27 cellular contexts compared by ENCODE assay signal in the genomic region with DNA sequence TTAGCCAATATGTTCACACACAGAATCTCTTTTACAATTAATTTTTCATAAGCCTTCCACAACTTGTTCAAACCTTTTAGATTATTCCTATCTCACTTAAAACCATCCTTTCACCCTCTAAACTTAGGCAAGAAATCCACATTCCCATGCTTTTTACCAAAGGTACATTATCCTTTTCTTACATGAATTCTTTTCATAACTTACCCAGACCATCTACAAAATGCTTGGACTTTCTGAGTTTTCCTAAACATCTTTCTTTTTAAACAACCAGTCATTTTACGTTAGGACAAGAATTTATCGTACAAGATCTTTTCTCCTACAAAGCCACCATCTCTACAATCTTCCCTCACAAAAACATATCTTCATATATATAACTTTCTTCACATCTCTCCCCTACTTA.
"Had no signal": no experiment of that assay in that cellular context is flagged by ENCODE, and none has a peak within 500 bp of the region (broad histone marks: within the 10 kb centered on the region; RNA-seq: fewer than 3 reads in every experiment).

No MANE protein-coding gene starts in this region.

- ATAC-seq: activated CD8-positive, alpha-beta memory T cell treated with anti-CD3 and anti-CD28 coated beads, Interleukin-2, amount 10 ng/mL, durations not matched to agents 7 days and 5 days; activated naive CD8-positive, alpha-beta T cell treated with anti-CD3 and anti-CD28 coated beads, Interleukin-2, amount 50 U/mL, for 24 hours; body of pancreas; T-helper 17 cell had no signal

- H3K4me2 ChIP-seq: PC-9 had no signal

- H3K27me3 ChIP-seq: ascending aorta, body of pancreas, MG63 had no signal

- H3K4me3 ChIP-seq: ascending aorta, body of pancreas, MG63, PC-9 had no signal

- H3K27ac ChIP-seq: ascending aorta, body of pancreas, PC-9 had no signal

- H3K4me1 ChIP-seq: ascending aorta, body of pancreas had no signal

- FAIRE-seq: bronchial epithelial cell, TTC549 had no signal

- H3K9me3 ChIP-seq: ascending aorta, body of pancreas had no signal

- H2AFZ ChIP-seq: PC-9 had no signal

- DNase-seq: activated B cell treated with CpG ODN at 0.5 μM for 24 hours; activated CD4-positive, alpha-beta T cell treated with anti-CD3 and anti-CD28 coated beads for 1 hour; activated CD4-positive, alpha-beta T cell treated with anti-CD3 and anti-CD28 coated beads, Interleukin-2, amount 10 ng/mL, durations not matched to agents 24 days and 14 days; activated CD4-positive, alpha-beta T cell treated with anti-CD3 and anti-CD28 coated beads, Interleukin-2, amount 50 U/mL, for 48 hours; activated CD8-positive, alpha-beta memory T cell treated with anti-CD3 and anti-CD28 coated beads, Interleukin-2, amount 10 ng/mL, durations not matched to agents 7 days and 5 days; activated effector memory CD4-positive, alpha-beta T cell treated with Interleukin-2 at 50 U/mL for 16 hours; activated naive CD4-positive, alpha-beta T cell; activated naive CD8-positive, alpha-beta T cell treated with anti-CD3 and anti-CD28 coated beads, Interleukin-2, amount 50 U/mL, for 24 hours; activated T-cell treated with anti-CD3 and anti-CD28 coated beads, Interleukin-2, amount 50 U/mL, for 24 hours; amniotic stem cell; body of pancreas; central memory CD4-positive, alpha-beta T cell; MG63; MV-4-11; NCI-H1092 treated with DMSO at 0.1 percent for 48 hours; NCI-H1436; NCI-H187; NCI-H2081; NCI-H510A treated with DMSO at 0.1 percent for 48 hours; NCI-H69; PC-9; SIG-M5; T-helper 17 cell; T-helper 9 cell had no signal
